In genomic region chr3:4588410-4588809, GRCh38 we compare ENCODE assay signal across 9 cellular contexts.
A peak's percentile ranks its signal among the peaks of the same experiment; 100 is the strongest.
DNase-seq lines count a peak whose midpoint lies in the region; ATAC-seq and TF ChIP-seq lines count a peak whose summit lies in the region.
"Had no signal": no experiment of that assay in that cellular context is flagged by ENCODE, and none has a peak within 500 bp of the region (broad histone marks: within the 10 kb centered on the region; RNA-seq: fewer than 3 reads in every experiment).

No MANE protein-coding gene starts in this region.

- intact Hi-C loops in left colon (cut with DNase I, micrococcal nuclease) = no loop called here

- H3K4me1 ChIP-seq in CD8-positive, alpha-beta memory T cell (ENCODE audit: insufficient read depth, low read length) = peaks cover 51% of the 10 kb centered on the region
- peaks cover 2 to 3% of the 10 kb centered on the region in 2 donors for H3K4me1 ChIP-seq in lung (ENCODE audit: control insufficient read depth in 2 of 2, insufficient read depth in 2 of 2, low read length in 2 of 2)

- in situ Hi-C loops in brain microvascular endothelial cell (cut with HindIII; ENCODE audit: low pct_ligation_motif_present, low sequenced_read_pairs) = no loop called here

- POLR2A ChIA-PET in CD8-positive, alpha-beta memory T cell (lab: Charles Lee) = interaction anchor here (0.9 kb wide), 1 partner anchor 95 kb away, joined by 4 read pairs; the partner anchor contains the start of gene ITPR1

- H3K36me3 Mint-ChIP-seq in CD8-positive, alpha-beta memory T cell = peaks cover 0 to 2% (median 0%) of the 10 kb centered on the region in 3 donors

- no peaks in the 10 kb centered on the region for H3K27me3 Mint-ChIP-seq in CD8-positive, alpha-beta memory T cell

- no peak overlapping the region for H3K27ac ChIP-seq in CD8-positive, alpha-beta memory T cell (ENCODE audit: low read depth, low read length)
- H3K27ac ChIP-seq in brain microvascular endothelial cell (no peak overlapping the region), lung (ENCODE audit: low read depth in 1 of 2, low read length in 1 of 2) (peak overlapping the region in 1 of 2 donors; percentile 11)
- H3K27ac ChIP-seq: epithelial cell of prostate had no signal

- H3K36me3 ChIP-seq in CD8-positive, alpha-beta memory T cell (ENCODE audit: insufficient read depth, low read length) = no peaks in the 10 kb centered on the region
- H3K36me3 ChIP-seq in brain microvascular endothelial cell (replicated peaks) = no peaks in the 10 kb centered on the region
- H3K36me3 ChIP-seq in lung (ENCODE audit: control insufficient read depth in 2 of 2, insufficient read depth in 2 of 2, low read length in 2 of 2) = no peaks in the 10 kb centered on the region

- H3K27ac Mint-ChIP-seq in CD8-positive, alpha-beta memory T cell = peak overlapping the region; percentile 38 to 88 (median 74)

- TF ChIP-seq CTCF in brain microvascular endothelial cell (IDR thresholded peaks at IDR 0.05; ENCODE audit: low read depth, low read length, missing control alignments) (no peak), lung (IDR thresholded peaks at IDR 0.05; ENCODE audit: control extremely low read depth, extremely low read depth) (no peak)

- H3K27me3 ChIP-seq in CD8-positive, alpha-beta memory T cell (ENCODE audit: insufficient read depth, low read length, poor library complexity, severe bottlenecking) = no peaks in the 10 kb centered on the region
- H3K27me3 ChIP-seq in brain microvascular endothelial cell (replicated peaks) = no peaks in the 10 kb centered on the region
- H3K27me3 ChIP-seq in lung (ENCODE audit: control insufficient read depth, insufficient read depth) = no peaks in the 10 kb centered on the region

- no peaks in the 10 kb centered on the region for H3K9me3 ChIP-seq in CD8-positive, alpha-beta memory T cell (ENCODE audit: low read length)
- no peaks in the 10 kb centered on the region for H3K9me3 ChIP-seq in lung (ENCODE audit: control insufficient read depth in 2 of 2, insufficient read depth in 1 of 2, low read length in 1 of 2)

- no peaks in the 10 kb centered on the region for H3K9me3 Mint-ChIP-seq in CD8-positive, alpha-beta memory T cell

- no peak overlapping the region for H3K4me3 ChIP-seq in CD8-positive, alpha-beta memory T cell (ENCODE audit: low read length)
- H3K4me3 ChIP-seq in brain microvascular endothelial cell (ENCODE audit: low read depth, low read length) (no peak overlapping the region), lung (no peak overlapping the region)

- WGBS in lung, 2 donors = 49 to 68% methylated on average over 3 of the region's 3 CpGs

- DNase-seq in CD8-positive, alpha-beta memory T cell = no peak
- peak; percentile 21 for DNase-seq in HK-2 (ENCODE audit: unreplicated experiment)
- DNase-seq in brain microvascular endothelial cell = peak; percentile 52
- DNase-seq in lung (ENCODE audit: low spot score) = no peak
- DNase-seq in NCI-H748 (lab: John Stamatoyannopoulos, UW; ENCODE audit: unreplicated experiment) = no peak
- no peak for DNase-seq in midbrain (lab: John Stamatoyannopoulos, UW)
- no peak for DNase-seq in left colon

- H3K4me3 Mint-ChIP-seq in CD8-positive, alpha-beta memory T cell = peak overlapping the region in 5 of 7 donors; percentile 5 to 58 (median 43)

- CTCF ChIA-PET in CD8-positive, alpha-beta memory T cell (lab: Charles Lee) = interaction anchor here (1.2 to 1.3 kb wide), 2 partner anchors 23 to 46 kb away, joined by 3 to 5 read pairs; no protein-coding TSS in a partner anchor

- ATAC-seq in lung (ENCODE audit: insufficient read depth, low FRiP score) (peak; percentile 62), HG03097 (IDR thresholded peaks at IDR 0.05; ENCODE audit: low FRiP score, unreplicated experiment) (no peak), left colon (no peak)

- H3K4me1 Mint-ChIP-seq in CD8-positive, alpha-beta memory T cell = peaks cover 61 to 85% (median 78%) of the 10 kb centered on the region in 3 donors

Comparison
In these comparisons a context has a peak if more than half of its experiments do, and no peak if none do; other contexts are left out.
1. DNase-seq: peak in HK-2 (single experiment) and brain microvascular endothelial cell (single experiment); none in CD8-positive, alpha-beta memory T cell (0 of 5), lung (single experiment), NCI-H748 (single experiment), midbrain (single experiment) and left colon (0 of 2).